In genomic region chrX:41600266-41600665, GRCh38 we compare ENCODE assay signal across 19 cellular contexts.
DNase-seq lines count a peak whose midpoint lies in the region; ATAC-seq and TF ChIP-seq lines count a peak whose summit lies in the region.
"Had no signal": no experiment of that assay in that cellular context is flagged by ENCODE, and none has a peak within 500 bp of the region (broad histone marks: within the 10 kb centered on the region; RNA-seq: fewer than 3 reads in every experiment).

No MANE protein-coding gene starts in this region.

- DNase-seq in AG04450 (ENCODE audit: low read depth, low spot score) (peak; percentile 3), HFFc6 (peak; percentile 50), choroid plexus epithelial cell (ENCODE audit: low read depth) (peak; percentile 81), left lung (no peak), RPMI8226 (no peak), midbrain (lab: John Stamatoyannopoulos, UW) (no peak)
- no peak for DNase-seq in activated CD4-positive, alpha-beta T cell treated with anti-CD3 and anti-CD28 coated beads, Interleukin-2, amount 50 U/mL, for 4 hours
- DNase-seq: AML-193; amygdala; DMS79 treated with DMSO at 0.1 percent for 48 hours; effector memory CD8-positive, alpha-beta T cell; hippocampal formation; NCI-H1436 treated with DMSO at 0.1 percent for 48 hours; SIG-M5; stimulated activated CD4-positive, alpha-beta T cell treated with anti-CD3 and anti-CD28 coated beads, Interleukin-2, amount 100 ng/mL, for 48 hours had no signal

- intact Hi-C loops in left lung (cut with DNase I): no loop called here

- POLR2A ChIA-PET in AG04450 (lab: Yijun Ruan, JAX): interaction anchor here (0.8 kb wide), 1 partner anchor 46 kb away, joined by 4 read pairs; no protein-coding TSS in a partner anchor

- CTCF ChIA-PET in AG04450 (lab: Charles Lee): no interaction called here

- H3K4me3 ChIP-seq in AG04450 (ENCODE audit: low read depth, low read length) (no peak overlapping the region), choroid plexus epithelial cell (ENCODE audit: low read depth, low read length) (no peak overlapping the region), left lung (no peak overlapping the region)

- H3K27me3 ChIP-seq in AG04450 (ENCODE audit: control insufficient read depth, insufficient read depth, low read length): no peaks in the 10 kb centered on the region
- H3K27me3 ChIP-seq in left lung: no peaks in the 10 kb centered on the region

- H3K27ac Mint-ChIP-seq in HFFc6: no peak overlapping the region; the same call in 1 of the 2 replicates
- H3K27ac Mint-ChIP-seq: effector memory CD8-positive, alpha-beta T cell; memory B cell; stimulated activated effector memory CD8-positive, alpha-beta T cell treated with anti-CD3 and anti-CD28 coated beads, Interleukin-12 subunit alpha, Interleukin-12 subunit beta, amount 100 ng/mL, for 72 hours had no signal

- ATAC-seq in left lung (peak; percentile 33), GM18498 (IDR thresholded peaks at IDR 0.05; ENCODE audit: unreplicated experiment) (no peak)
- ATAC-seq: effector memory CD8-positive, alpha-beta T cell; stimulated activated effector memory CD8-positive, alpha-beta T cell treated with anti-CD3 and anti-CD28 coated beads, Interleukin-12 subunit alpha, Interleukin-12 subunit beta, amount 100 ng/mL, for 72 hours had no signal

- no peaks in the 10 kb centered on the region for H3K27me3 Mint-ChIP-seq in HFFc6 (ENCODE audit: insufficient read depth)
- H3K27me3 Mint-ChIP-seq: effector memory CD8-positive, alpha-beta T cell; memory B cell had no signal

- H3K27ac ChIP-seq in AG04450 (ENCODE audit: low read depth, low read length) (no peak overlapping the region), left lung (no peak overlapping the region)
- H3K27ac ChIP-seq: parathyroid adenoma had no signal

- H3K9me3 ChIP-seq in AG04450 (ENCODE audit: control insufficient read depth, insufficient read depth, low read length) (no peaks in the 10 kb centered on the region), left lung (no peaks in the 10 kb centered on the region)

- TF ChIP-seq CTCF in AG04450 (IDR thresholded peaks at IDR 0.05; ENCODE audit: low read depth, low read length): no peak
- TF ChIP-seq CTCF in HFFc6 (IDR thresholded peaks at IDR 0.05): no peak
- TF ChIP-seq CTCF in choroid plexus epithelial cell (conservative IDR thresholded peaks at IDR 0.05; ENCODE audit: low read depth, low read length): no peak
- TF ChIP-seq CTCF in left lung (IDR thresholded peaks at IDR 0.05): no peak

- H3K4me3 Mint-ChIP-seq in HFFc6: no peak overlapping the region
- H3K4me3 Mint-ChIP-seq: effector memory CD8-positive, alpha-beta T cell; memory B cell; stimulated activated effector memory CD8-positive, alpha-beta T cell treated with anti-CD3 and anti-CD28 coated beads, Interleukin-12 subunit alpha, Interleukin-12 subunit beta, amount 100 ng/mL, for 72 hours had no signal

- no peaks in the 10 kb centered on the region for H3K4me1 ChIP-seq in left lung
- H3K4me1 ChIP-seq: parathyroid adenoma had no signal

- H3K9me3 Mint-ChIP-seq in HFFc6: no peaks in the 10 kb centered on the region
- H3K9me3 Mint-ChIP-seq: effector memory CD8-positive, alpha-beta T cell; stimulated activated effector memory CD8-positive, alpha-beta T cell treated with anti-CD3 and anti-CD28 coated beads, Interleukin-12 subunit alpha, Interleukin-12 subunit beta, amount 100 ng/mL, for 72 hours had no signal

- H3K36me3 Mint-ChIP-seq in HFFc6 (ENCODE audit: low read depth): no peaks in the 10 kb centered on the region
- H3K36me3 Mint-ChIP-seq: stimulated activated effector memory CD8-positive, alpha-beta T cell treated with anti-CD3 and anti-CD28 coated beads, Interleukin-12 subunit alpha, Interleukin-12 subunit beta, amount 100 ng/mL, for 72 hours had no signal

- H3K4me1 Mint-ChIP-seq in HFFc6 (ENCODE audit: low read depth): peaks cover 37% of the 10 kb centered on the region
- H3K4me1 Mint-ChIP-seq: stimulated activated effector memory CD8-positive, alpha-beta T cell treated with anti-CD3 and anti-CD28 coated beads, Interleukin-12 subunit alpha, Interleukin-12 subunit beta, amount 100 ng/mL, for 72 hours had no signal

- no peaks in the 10 kb centered on the region for H3K36me3 ChIP-seq in left lung

Comparison
In these comparisons a context has a peak if more than half of its experiments do, and no peak if none do; other contexts are left out.
1. DNase-seq: peak in AG04450 (single experiment), HFFc6 (single experiment) and choroid plexus epithelial cell (single experiment); none in left lung (0 of 2), RPMI8226 (single experiment), activated CD4-positive, alpha-beta T cell treated with anti-CD3 and anti-CD28 coated beads, Interleukin-2, amount 50 U/mL, for 4 hours (0 of 2) and midbrain (single experiment).